8 cellular contexts compared by ENCODE assay signal in the genomic region with DNA sequence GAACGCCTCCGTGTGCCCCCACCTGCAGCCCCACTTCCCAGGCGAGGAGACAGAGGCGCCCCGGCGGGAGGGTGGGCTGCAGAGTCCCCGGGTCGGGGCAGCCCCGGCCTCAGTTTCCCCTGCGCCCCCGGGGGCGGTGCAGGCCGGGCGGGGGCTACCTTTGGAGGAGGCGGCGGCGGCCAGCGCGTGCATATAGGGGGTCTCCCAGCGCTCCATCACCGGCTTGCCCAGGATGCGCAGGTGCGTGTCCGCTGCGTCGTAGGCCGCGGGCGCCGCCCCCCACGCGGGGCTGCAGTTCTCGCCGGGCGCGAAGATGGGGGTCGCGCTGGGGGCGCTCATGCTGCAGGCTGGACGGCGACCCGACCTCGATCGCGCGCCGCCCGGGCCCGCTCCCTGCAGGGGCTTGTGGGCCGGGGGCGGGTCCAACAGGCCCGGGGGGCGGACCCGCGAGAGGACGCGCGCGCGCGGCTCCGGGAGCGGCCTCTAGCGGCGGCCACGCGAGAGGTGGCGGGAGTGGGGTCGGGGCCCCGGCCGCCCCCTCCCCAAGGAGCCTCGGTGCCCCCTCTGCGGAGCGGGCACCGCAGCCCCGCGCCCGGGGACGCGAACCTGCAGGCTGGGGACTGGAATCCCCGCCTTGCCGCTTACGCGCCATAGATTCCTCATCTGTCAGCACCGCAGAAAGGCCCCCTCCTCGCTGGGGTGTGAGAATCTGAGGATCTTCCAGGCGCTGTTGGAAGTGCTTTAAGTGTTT.
A peak's percentile ranks its signal among the peaks of the same experiment; 100 is the strongest.
DNase-seq lines count a peak whose midpoint lies in the region; ATAC-seq lines count a peak whose summit lies in the region.

A gene (minus strand): TSS at position 405 of the 751 bp plus-strand sequence. CDS start 66 bp downstream, at position 339.

- ATAC-seq in HG02759 (IDR thresholded peaks at IDR 0.05; ENCODE audit: unreplicated experiment) (peak; percentile 63), GM21529 (IDR thresholded peaks at IDR 0.05; ENCODE audit: unreplicated experiment) (no peak)

- DNase-seq in COR-L47 (lab: John Stamatoyannopoulos, UW) (peak; percentile 46), UCSD-AML1 (lab: John Stamatoyannopoulos, UW; ENCODE audit: unreplicated experiment) (peak; percentile 72), left kidney (ENCODE audit: low read depth, low spot score) (peak; percentile 82), dedifferentiated amniotic fluid mesenchymal stem cell (ENCODE audit: extremely low spot score) (no peak)
- peak; percentile 34 for DNase-seq in central memory CD4-positive, alpha-beta T cell
- peak; percentile 45 to 59 for DNase-seq in stimulated activated CD4-positive, alpha-beta T cell treated with anti-CD3 and anti-CD28 coated beads, Interleukin-2, amount 100 ng/mL, for 48 hours
